In genomic region chr7:81025360-81025759, GRCh38 we compare ENCODE assay signal across 15 cellular contexts.
A peak's percentile ranks its signal among the peaks of the same experiment; 100 is the strongest.
DNase-seq lines count a peak whose midpoint lies in the region; ATAC-seq and TF ChIP-seq lines count a peak whose summit lies in the region.
"Had no signal": no experiment of that assay in that cellular context is flagged by ENCODE, and none has a peak within 500 bp of the region (broad histone marks: within the 10 kb centered on the region; RNA-seq: fewer than 3 reads in every experiment).

No MANE protein-coding gene starts in this region.

- no peaks in the 10 kb centered on the region for H3K4me1 Mint-ChIP-seq in MCF 10A (ENCODE audit: insufficient read depth, unreplicated experiment)
- H3K4me1 Mint-ChIP-seq: B cell had no signal

- in situ Hi-C loops in ACHN (cut with HindIII; ENCODE audit: low pct_ligation_motif_present, low pct_unique_long_range_greater_than_20kb, low sequenced_read_pairs): no loop called here

- H3K4me3 ChIP-seq in breast epithelium: no peak overlapping the region
- H3K4me3 ChIP-seq: A549 had no signal

- POLR2A ChIA-PET in MCF 10A (lab: Yijun Ruan, JAX): no interaction called here

- intact Hi-C loops in MCF 10A (cut with micrococcal nuclease) (no loop called here), breast epithelium (cut with DNase I; ENCODE audit: low total_unique reads) (no loop called here)

- H3K9me3 Mint-ChIP-seq in MCF 10A (ENCODE audit: unreplicated experiment): no peaks in the 10 kb centered on the region

- no peak for TF ChIP-seq POLR2A in breast epithelium (IDR thresholded peaks at IDR 0.05)

- no peaks in the 10 kb centered on the region for H3K27me3 ChIP-seq in breast epithelium

- H3K36me3 ChIP-seq in breast epithelium: no peaks in the 10 kb centered on the region

- H3K9me3 ChIP-seq in breast epithelium: no peaks in the 10 kb centered on the region
- H3K9me3 ChIP-seq: A549 had no signal

- TF ChIP-seq CTCF in MCF 10A (IDR thresholded peaks at IDR 0.05; ENCODE audit: unreplicated experiment): no peak
- TF ChIP-seq CTCF in breast epithelium (IDR thresholded peaks at IDR 0.05): no peak

- no peak overlapping the region for H3K4me3 Mint-ChIP-seq in MCF 10A (ENCODE audit: unreplicated experiment)
- H3K4me3 Mint-ChIP-seq: B cell; CD4-positive, alpha-beta T cell had no signal

- H3K4me1 ChIP-seq in breast epithelium: no peaks in the 10 kb centered on the region
- H3K4me1 ChIP-seq: A549 had no signal

- no TSS peak for BruUV-seq in MCF 10A (replicated peaks; lab: Mats Ljungman, UMichigan)

- no peaks in the 10 kb centered on the region for H3K36me3 Mint-ChIP-seq in MCF 10A (ENCODE audit: insufficient read depth, unreplicated experiment)

- no peak overlapping the region for H3K27ac ChIP-seq in breast epithelium
- H3K27ac ChIP-seq: A549 had no signal

- CTCF ChIA-PET in MCF 10A (lab: Yijun Ruan, JAX): interaction anchor here (1.1 kb wide), 1 partner anchor 18 kb away, joined by 3 read pairs; no protein-coding TSS in a partner anchor

- no peaks in the 10 kb centered on the region for H3K27me3 Mint-ChIP-seq in MCF 10A (ENCODE audit: insufficient read depth, unreplicated experiment)
- H3K27me3 Mint-ChIP-seq: B cell; CD4-positive, alpha-beta T cell had no signal

- no peak overlapping the region for H3K27ac Mint-ChIP-seq in MCF 10A (ENCODE audit: low read depth, unreplicated experiment)
- H3K27ac Mint-ChIP-seq: B cell; CD4-positive, alpha-beta T cell had no signal

- no peak for ATAC-seq in GM19467 (IDR thresholded peaks at IDR 0.05; ENCODE audit: unreplicated experiment)
- ATAC-seq: A549, Right ventricle myocardium inferior, SK-N-SH treated with all-trans-retinoic acid at 6 μM for 48 hours had no signal

- DNase-seq in MCF 10A (ENCODE audit: unreplicated experiment): peak; percentile 15
- DNase-seq in breast epithelium (ENCODE audit: low spot score in 2 of 2): no peak
- DNase-seq in NCI-H748 (lab: John Stamatoyannopoulos, UW; ENCODE audit: unreplicated experiment): peak; percentile 79
- DNase-seq in dermis blood vessel endothelial cell: peak; percentile 8
- no peak for DNase-seq in ACHN
- no peak for DNase-seq in DMS 273 treated with DMSO at 0.1 percent for 48 hours (lab: John Stamatoyannopoulos, UW)
- DNase-seq in SHP77 (lab: John Stamatoyannopoulos, UW): no peak
- DNase-seq: CD4-positive, alpha-beta T cell; Karpas-422; NCI-H187 had no signal

Comparison
In these comparisons a context has a peak if more than half of its experiments do, and no peak if none do; other contexts are left out.
1. DNase-seq: peak in MCF 10A (single experiment), NCI-H748 (single experiment) and dermis blood vessel endothelial cell (single experiment); none in breast epithelium (0 of 2), ACHN (single experiment), DMS 273 treated with DMSO at 0.1 percent for 48 hours (single experiment) and SHP77 (0 of 2).